ENCODE assay signal across 8 cellular contexts in the genomic region with DNA sequence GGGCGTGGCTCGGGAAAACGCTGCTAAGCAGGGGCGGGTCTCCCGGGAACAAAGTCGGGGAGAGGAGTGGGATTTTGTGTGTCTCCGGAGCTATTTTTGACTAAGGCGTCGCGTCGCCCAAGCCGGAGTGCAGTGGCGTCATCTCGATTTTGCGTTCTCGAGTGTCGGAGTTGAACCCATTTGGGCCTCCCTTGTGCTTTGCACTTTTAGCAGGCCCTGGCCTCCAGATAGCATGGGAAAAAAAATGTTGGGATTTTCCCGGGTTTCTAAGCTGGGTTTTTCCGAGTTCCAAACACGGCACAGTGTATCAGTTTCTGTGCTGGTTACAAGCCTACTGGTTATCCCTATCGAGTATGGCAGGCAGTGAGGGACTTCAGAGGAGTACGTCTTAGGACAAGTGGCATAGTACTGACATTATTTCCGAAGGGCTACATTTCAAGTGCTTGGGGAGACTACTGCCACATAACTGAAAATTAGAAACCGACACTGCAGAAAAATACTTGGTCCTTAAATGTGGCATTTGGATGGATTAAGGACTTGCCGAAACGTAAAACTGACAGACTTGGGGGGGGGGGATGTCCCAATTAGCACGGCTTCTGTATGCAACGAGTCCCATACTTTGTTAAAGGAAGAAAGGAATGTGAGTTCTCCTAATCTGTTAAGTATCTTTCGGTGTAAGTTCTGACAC.
A peak's percentile ranks its signal among the peaks of the same experiment; 100 is the strongest.
DNase-seq lines count a peak whose midpoint lies in the region; ATAC-seq lines count a peak whose summit lies in the region.

No MANE protein-coding gene starts in this region.

- no peaks in the 10 kb centered on the region for H3K27me3 ChIP-seq in duodenal mucosa (ENCODE audit: control insufficient read depth in 1 of 2, insufficient read depth in 2 of 2, low read length in 2 of 2)
- H3K27me3 ChIP-seq in mesendoderm (ENCODE audit: insufficient read depth, low read length, poor library complexity), result no peaks in the 10 kb centered on the region

- H2BK15ac ChIP-seq in mesendoderm (replicated peaks; ENCODE audit: low read depth), result no peak overlapping the region

- ATAC-seq in HG02981 (IDR thresholded peaks at IDR 0.05; ENCODE audit: unreplicated experiment), result peak; percentile 21

- peak overlapping the region; percentile 99 for H3K18ac ChIP-seq in mesendoderm (ENCODE audit: low read length)

- DNase-seq in NCI-H2227 (lab: John Stamatoyannopoulos, UW; ENCODE audit: unreplicated experiment), result peak; percentile 85
- no peak for DNase-seq in NCI-H2227 treated with DMSO at 0.1 percent for 48 hours (lab: John Stamatoyannopoulos, UW)
- DNase-seq in NCI-H2171 treated with DMSO at 0.1 percent for 48 hours (lab: John Stamatoyannopoulos, UW), result peak; percentile 94
- peak; percentile 48 to 57 for DNase-seq in activated CD4-positive, alpha-beta T cell treated with anti-CD3 and anti-CD28 coated beads for 4 hours
- DNase-seq in mesendoderm, result peak; percentile 92
- DNase-seq in stimulated activated CD8-positive, alpha-beta memory T cell treated with anti-CD3 and anti-CD28 coated beads, Interleukin-4, amount 100 ng/mL, for 1 hour (ENCODE audit: low read depth in 2 of 2, low spot score in 1 of 2), result peak; percentile 22 to 25

- H3K4me1 ChIP-seq in duodenal mucosa (ENCODE audit: control insufficient read depth in 1 of 2, insufficient read depth in 2 of 2, low read length in 2 of 2), result peaks cover 10 to 13% of the 10 kb centered on the region in 2 donors
- peaks cover 4% of the 10 kb centered on the region for H3K4me1 ChIP-seq in mesendoderm (ENCODE audit: control insufficient read depth, low read depth, low read length)

- H3K4me2 ChIP-seq in mesendoderm (ENCODE audit: low read length), result peak overlapping the region; percentile 66

- WGBS in mesendoderm (ENCODE audit: extremely low coverage, insufficient coverage, low lambda C conversion rate), result no CpG with 5 or more reads among the region's 29 CpGs

- no peak overlapping the region for H2BK120ac ChIP-seq in mesendoderm (ENCODE audit: low read depth, low read length)

- H3K4ac ChIP-seq in mesendoderm (ENCODE audit: low read depth, low read length), result peak overlapping the region; percentile 95

- H4K8ac ChIP-seq in mesendoderm (ENCODE audit: low read depth, low read length), result no peak overlapping the region

- H3K9ac ChIP-seq in duodenal mucosa (ENCODE audit: low read depth in 1 of 2, low read length in 2 of 2) (peak overlapping the region; percentile 86 to 95), mesendoderm (ENCODE audit: low read length) (peak overlapping the region; percentile 69)

- no peak overlapping the region for H3K23ac ChIP-seq in mesendoderm (ENCODE audit: low read length)

- no peaks in the 10 kb centered on the region for H3K9me3 ChIP-seq in duodenal mucosa (ENCODE audit: control insufficient read depth in 1 of 2, low read length in 2 of 2)

- H3K79me2 ChIP-seq in mesendoderm (ENCODE audit: control insufficient read depth, insufficient read depth, low read length), result peaks cover 3% of the 10 kb centered on the region

- H3K79me1 ChIP-seq in mesendoderm (ENCODE audit: low read length), result no peaks in the 10 kb centered on the region

- H3K27ac ChIP-seq in duodenal mucosa (ENCODE audit: low read depth, low read length), result peak overlapping the region; percentile 96
- peak overlapping the region; percentile 73 for H3K27ac ChIP-seq in mesendoderm (ENCODE audit: low read depth, low read length)

- H3K36me3 ChIP-seq in duodenal mucosa (ENCODE audit: control insufficient read depth in 1 of 2, insufficient read depth in 2 of 2, low read length in 2 of 2) (no peaks in the 10 kb centered on the region), mesendoderm (ENCODE audit: control insufficient read depth, insufficient read depth, low read length) (no peaks in the 10 kb centered on the region)

- H2AK5ac ChIP-seq in mesendoderm (ENCODE audit: low read length), result no peak overlapping the region

- H3K4me3 ChIP-seq in duodenal mucosa (ENCODE audit: low read depth in 1 of 2, low read length in 2 of 2), result peak overlapping the region; percentile 81 to 85
- peak overlapping the region; percentile 44 for H3K4me3 ChIP-seq in mesendoderm (ENCODE audit: low read length)

- H4K5ac ChIP-seq in mesendoderm (ENCODE audit: low read length), result no peak overlapping the region

- H3K56ac ChIP-seq in mesendoderm (ENCODE audit: low read length), result peak overlapping the region; percentile 82

- peak overlapping the region; percentile 31 for H2BK5ac ChIP-seq in mesendoderm (ENCODE audit: low read length)
